Comparison of ENCODE assay signal across 8 cellular contexts in the genomic region with DNA sequence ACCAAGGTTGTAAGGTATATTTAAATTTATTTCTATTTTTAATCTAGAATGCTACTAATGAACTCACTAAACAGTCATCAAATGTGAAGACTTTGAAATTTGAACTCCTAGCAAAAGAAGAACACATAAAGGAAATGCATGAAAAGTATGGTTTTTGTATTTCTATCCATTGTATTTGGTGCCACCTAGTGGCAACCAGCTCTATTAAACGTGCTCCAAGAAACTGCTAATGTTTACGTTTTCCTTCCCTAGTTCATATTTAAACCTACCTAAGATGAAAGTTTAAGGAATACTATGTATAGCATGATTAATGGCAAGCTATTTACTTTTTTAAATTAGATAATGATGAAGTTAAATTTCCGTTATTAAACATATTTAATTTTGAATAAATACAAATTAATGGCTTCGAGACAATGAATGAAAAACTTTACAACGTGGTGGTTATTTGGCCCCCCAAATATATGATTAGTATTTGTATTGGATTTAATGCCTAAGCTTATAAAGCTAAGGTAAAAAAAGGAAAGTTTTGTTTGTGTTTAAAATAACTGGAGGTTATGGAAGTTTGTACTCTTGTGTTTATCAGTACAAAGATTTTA.
DNase-seq lines count a peak whose midpoint lies in the region; ATAC-seq, FAIRE-seq and TF ChIP-seq lines count a peak whose summit lies in the region.

No MANE protein-coding gene starts in this region.

- no TSS peak for BruUV-seq in PC-3 (replicated peaks; lab: Mats Ljungman, UMichigan)

- H3F3A ChIP-seq in PC-3 (ENCODE audit: low read length, unreplicated experiment): no peaks in the 10 kb centered on the region

- TF ChIP-seq EP300 in H1 (IDR thresholded peaks at IDR 0.05; ENCODE audit: borderline replicate concordance in 1 of 2, low read depth in 2 of 2, low read length in 2 of 2): no peak

- DNase-seq in D341Med (ENCODE audit: low spot score): peak; percentile 28
- peak; percentile 53 for DNase-seq in Jurkat, Clone E6-1 (ENCODE audit: low read depth, low spot score)
- peak; percentile 69 for DNase-seq in PC-3
- DNase-seq in H1 (ENCODE audit: low read depth in 1 of 2, low spot score in 2 of 2): no peak
- DNase-seq in myocyte (ENCODE audit: low read depth): peak; percentile 65
- no peak for DNase-seq in HuH-7.5 (ENCODE audit: low spot score)

- H3K9me2 ChIP-seq in PC-3 (replicated peaks; ENCODE audit: low read length): no peaks in the 10 kb centered on the region

- peak; percentile 72 for TF ChIP-seq CTCF in PC-3 (conservative IDR thresholded peaks at IDR 0.05; ENCODE audit: low read depth, low read length)
- TF ChIP-seq CTCF in H1 (IDR thresholded peaks at IDR 0.05; ENCODE audit: control extremely low read depth in 1 of 3, insufficient read depth in 1 of 3, low read depth in 1 of 3, low read length in 3 of 3): peak in 2 of 3 experiments; percentile 38 to 67; a peak in 2 of 4 replicates

- 52% methylated on average over 5 of the region's 5 CpGs; no CpG with 5 or more reads in 1 of the 2 experiments for WGBS in H1 (ENCODE audit: extremely low coverage in 1 of 2, insufficient coverage in 1 of 2, insufficient read length in 1 of 2, insufficient replicate concordance in 2 of 2, low coverage in 1 of 2, low lambda C conversion rate in 2 of 2, missing lambda C conversion rate in 1 of 2), 2 experiments

- H3K9ac ChIP-seq in PC-3 (ENCODE audit: low read length) (no peak overlapping the region), H1 (replicated peaks in 1 of 4; ENCODE audit: extremely low read depth in 1 of 4, low read depth in 3 of 4, low read length in 3 of 4) (no peak overlapping the region)

- no peak overlapping the region for H2BK12ac ChIP-seq in H1 (ENCODE audit: low read depth, low read length)

- H3K27me3 ChIP-seq in PC-3 (ENCODE audit: low read length): no peaks in the 10 kb centered on the region
- no peaks in the 10 kb centered on the region for H3K27me3 ChIP-seq in H1 (replicated peaks in 1 of 4; ENCODE audit: control insufficient read depth in 3 of 4, extremely low read depth in 1 of 4, insufficient read depth in 3 of 4, low read length in 3 of 4)

- no peak overlapping the region for H3K4ac ChIP-seq in H1 (replicated peaks; ENCODE audit: insufficient read length, low read depth, low read length)

- H3K4me2 ChIP-seq in PC-3 (ENCODE audit: low read length) (no peak overlapping the region), H1 (ENCODE audit: insufficient read depth in 1 of 2, low read depth in 2 of 2, low read length in 2 of 2) (no peak overlapping the region)

- peak; percentile 28 for FAIRE-seq in H1 (lab: Jason Lieb, UNC)

- H2BK5ac ChIP-seq in H1 (ENCODE audit: low read depth, low read length): no peak overlapping the region

- CTCF ChIA-PET in PC-3 (lab: Charles Lee): interaction anchor here (0.7 kb wide), 1 partner anchor 681 kb away, joined by 3 read pairs; no protein-coding TSS in a partner anchor
- CTCF ChIA-PET in H1 (lab: Charles Lee; ENCODE audit: partially characterized antibody): interaction anchor here (0.5 to 2.6 kb wide), 21 partner anchors 9 to 1328 kb away, joined by 3 to 12 read pairs (median 3); no protein-coding TSS in a partner anchor

- no peak overlapping the region for H4K8ac ChIP-seq in H1 (ENCODE audit: extremely low read depth, insufficient read depth, low read length)

- H4K91ac ChIP-seq in H1 (replicated peaks; ENCODE audit: insufficient read length, low read length): no peak overlapping the region

- H3K4me3 ChIP-seq in Jurkat, Clone E6-1 (ENCODE audit: low read length): no peak overlapping the region
- H3K4me3 ChIP-seq in PC-3 (ENCODE audit: low read length) (no peak overlapping the region), H1 (ENCODE audit: extremely low read depth in 1 of 4, insufficient read depth in 2 of 4, low read depth in 3 of 4, low read length in 4 of 4) (no peak overlapping the region)

- H2BK20ac ChIP-seq in H1 (ENCODE audit: low read length): no peak overlapping the region

- H3K4me1 ChIP-seq in PC-3 (ENCODE audit: insufficient read depth, low read length) (no peaks in the 10 kb centered on the region), H1 (replicated peaks in 1 of 4; ENCODE audit: control insufficient read depth in 3 of 4, insufficient read depth in 4 of 4, low read length in 3 of 4) (no peaks in the 10 kb centered on the region)

- H3K79me2 ChIP-seq in PC-3 (ENCODE audit: low read length) (no peaks in the 10 kb centered on the region), H1 (ENCODE audit: control insufficient read depth in 1 of 2, insufficient read depth in 2 of 2, low read length in 2 of 2) (no peaks in the 10 kb centered on the region)

- H3K56ac ChIP-seq in H1 (replicated peaks; ENCODE audit: insufficient read length, low read depth, low read length): no peak overlapping the region

- H3K23me2 ChIP-seq in H1 (ENCODE audit: low read depth, low read length): no peaks in the 10 kb centered on the region

- H2AFZ ChIP-seq in PC-3 (ENCODE audit: low read length): no peak overlapping the region
- no peak overlapping the region for H2AFZ ChIP-seq in H1 (ENCODE audit: low read length)

- no peak overlapping the region for H3K23ac ChIP-seq in H1 (ENCODE audit: insufficient read length)

- H2AK5ac ChIP-seq in H1 (ENCODE audit: low read depth, low read length): no peak overlapping the region

- H3K36me3 ChIP-seq in PC-3 (ENCODE audit: low read depth, low read length) (no peaks in the 10 kb centered on the region; the same call in 1 of the 2 replicates), H1 (ENCODE audit: control insufficient read depth in 2 of 4, insufficient read depth in 4 of 4, low read length in 3 of 4) (no peaks in the 10 kb centered on the region)

- POLR2A ChIA-PET in PC-3 (lab: Charles Lee; ENCODE audit: unreplicated experiment) (no interaction called here), H1 (lab: Charles Lee; ENCODE audit: partially characterized antibody) (no interaction called here)

- no peak overlapping the region for H3K27ac ChIP-seq in PC-3 (ENCODE audit: low read length)
- no peak overlapping the region for H3K27ac ChIP-seq in H1 (ENCODE audit: low read depth, low read length)

- no peaks in the 10 kb centered on the region for H4K20me1 ChIP-seq in PC-3 (ENCODE audit: low read length)
- no peaks in the 10 kb centered on the region for H4K20me1 ChIP-seq in H1 (replicated peaks in 1 of 2; ENCODE audit: control insufficient read depth in 1 of 2, insufficient read depth in 2 of 2, low read length in 2 of 2)

- H4K5ac ChIP-seq in H1 (ENCODE audit: insufficient read length, low read depth, low read length): no peak overlapping the region

- no peak for TF ChIP-seq POLR2A in H1 (IDR thresholded peaks at IDR 0.05; ENCODE audit: control extremely low read depth in 1 of 2, low read depth in 2 of 2, low read length in 2 of 2)

- TF ChIP-seq RAD21 in H1 (IDR thresholded peaks at IDR 0.05 in 1 of 2, conservative IDR thresholded peaks at IDR 0.05 in 1 of 2; ENCODE audit: low read depth in 2 of 2, low read length in 2 of 2): peak; percentile 84

- H3K79me1 ChIP-seq in H1 (ENCODE audit: low read depth, low read length): no peaks in the 10 kb centered on the region

- H3K14ac ChIP-seq in H1 (ENCODE audit: insufficient read length): no peak overlapping the region

- no peak overlapping the region for H2BK120ac ChIP-seq in H1 (replicated peaks; ENCODE audit: low read depth, low read length)

- ATAC-seq in GM18861 (IDR thresholded peaks at IDR 0.05; ENCODE audit: unreplicated experiment) (peak; percentile 76), PC-3 (peak; percentile 33), HG03135 (IDR thresholded peaks at IDR 0.05; ENCODE audit: unreplicated experiment) (no peak)

- intact Hi-C loops in PC-3 (cut with micrococcal nuclease): loop anchor here (1.0 kb wide), 3 partner anchors 244 to 400 kb away; no protein-coding TSS in a partner anchor

- no peak overlapping the region for H3K18ac ChIP-seq in H1 (ENCODE audit: extremely low read depth, low read length)

- H3K9me3 ChIP-seq in PC-3 (ENCODE audit: low read length) (no peaks in the 10 kb centered on the region), H1 (ENCODE audit: insufficient read depth in 2 of 2, low read depth in 1 of 2, low read length in 1 of 2) (no peaks in the 10 kb centered on the region)

- H2BK15ac ChIP-seq in H1 (ENCODE audit: low read length): no peak overlapping the region

TF ChIP-seq in H1, 55 proteins besides CTCF, POLR2A, EP300 and RAD21:
- TF ChIP-seq SAP30 (IDR thresholded peaks at IDR 0.05; ENCODE audit: insufficient read depth, insufficient replicate concordance, low read length) (no peak), GTF2F1 (IDR thresholded peaks at IDR 0.05; ENCODE audit: borderline replicate concordance, low read depth, low read length) (no peak), SP1 (IDR thresholded peaks at IDR 0.05; ENCODE audit: low read depth, low read length) (no peak), CHD1 (IDR thresholded peaks at IDR 0.05; ENCODE audit: low read depth, low read length) (no peak), BCL11A (IDR thresholded peaks at IDR 0.05; ENCODE audit: low read depth in 2 of 2, low read length in 2 of 2) (no peak), NANOG (IDR thresholded peaks at IDR 0.05; ENCODE audit: insufficient read depth, low read depth, low read length, poor library complexity, severe bottlenecking) (no peak), NRF1 (IDR thresholded peaks at IDR 0.05; ENCODE audit: low read depth, low read length) (no peak), GABPA (IDR thresholded peaks at IDR 0.05; ENCODE audit: borderline replicate concordance, insufficient read depth, low read length) (no peak), SRF (IDR thresholded peaks at IDR 0.05; ENCODE audit: low read depth, low read length) (no peak)
- TF ChIP-seq, protein P1, sequence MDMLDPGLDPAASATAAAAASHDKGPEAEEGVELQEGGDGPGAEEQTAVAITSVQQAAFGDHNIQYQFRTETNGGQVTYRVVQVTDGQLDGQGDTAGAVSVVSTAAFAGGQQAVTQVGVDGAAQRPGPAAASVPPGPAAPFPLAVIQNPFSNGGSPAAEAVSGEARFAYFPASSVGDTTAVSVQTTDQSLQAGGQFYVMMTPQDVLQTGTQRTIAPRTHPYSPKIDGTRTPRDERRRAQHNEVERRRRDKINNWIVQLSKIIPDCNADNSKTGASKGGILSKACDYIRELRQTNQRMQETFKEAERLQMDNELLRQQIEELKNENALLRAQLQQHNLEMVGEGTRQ (IDR thresholded peaks at IDR 0.05; ENCODE audit: low read length): no peak
- TF ChIP-seq, protein P2, sequence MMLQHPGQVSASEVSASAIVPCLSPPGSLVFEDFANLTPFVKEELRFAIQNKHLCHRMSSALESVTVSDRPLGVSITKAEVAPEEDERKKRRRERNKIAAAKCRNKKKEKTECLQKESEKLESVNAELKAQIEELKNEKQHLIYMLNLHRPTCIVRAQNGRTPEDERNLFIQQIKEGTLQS (IDR thresholded peaks at IDR 0.05; ENCODE audit: insufficient read depth, low read depth, low read length): no peak

Comparison
In these comparisons a context has a peak if more than half of its experiments do, and no peak if none do; other contexts are left out.
1. DNase-seq: peak in D341Med (single experiment), Jurkat, Clone E6-1 (single experiment), PC-3 (single experiment) and myocyte (single experiment); none in H1 (0 of 2) and HuH-7.5 (single experiment).